Comparison of ENCODE assay signal across 1 cellular context in the genomic region with DNA sequence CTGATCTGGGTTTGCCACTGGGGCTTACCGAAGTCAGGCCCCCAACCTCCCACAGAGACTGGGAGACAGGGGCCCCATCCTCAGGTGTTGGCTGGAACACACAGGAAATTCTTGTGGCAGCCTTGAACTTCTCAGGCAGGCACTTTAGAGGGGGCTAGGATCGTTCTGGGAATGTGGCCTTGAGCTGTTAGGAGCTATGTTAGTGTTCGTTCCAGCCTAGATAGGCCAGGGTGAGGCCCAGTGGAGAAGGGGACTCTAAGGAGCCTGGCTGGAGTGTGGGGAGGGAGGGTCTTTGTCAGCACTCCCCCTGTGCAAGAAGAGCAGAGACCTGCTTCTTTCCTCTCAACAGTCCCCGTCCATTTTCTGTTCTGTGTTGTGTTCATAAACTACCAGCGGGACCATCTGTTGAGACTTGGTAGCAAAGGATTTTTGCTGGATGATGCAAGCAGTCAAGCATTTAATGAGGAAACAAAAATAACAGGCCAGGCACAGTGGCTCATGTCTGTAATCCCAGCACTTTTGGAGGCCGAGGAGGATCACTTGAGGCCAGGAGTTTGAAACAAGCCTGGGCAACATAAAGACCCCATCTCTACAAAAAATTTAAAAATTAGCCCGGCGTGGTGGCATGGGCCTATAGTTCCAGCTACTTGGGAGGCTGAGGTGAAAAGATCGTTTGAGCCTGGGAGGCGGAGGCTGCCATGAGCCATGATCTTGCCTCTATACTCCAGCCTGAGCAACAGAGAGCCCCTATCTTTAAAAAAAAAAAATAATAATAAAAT.
TF ChIP-seq lines count a peak whose summit lies in the region.

No MANE protein-coding gene starts in this region.

TF ChIP-seq in K562, 482 proteins besides CTCF, POLR2A, EP300 and RAD21 (continues in another document):
- peak; percentile 87; the same call in 1 of the 2 replicates for TF ChIP-seq ELF4 (CRISPR knock-in tag; IDR thresholded peaks at IDR 0.05)
- TF ChIP-seq E2F3 (CRISPR knock-in tag; IDR thresholded peaks at IDR 0.05), result peak; percentile 77
- no peak for TF ChIP-seq ZNF217 (CRISPR knock-in tag; IDR thresholded peaks at IDR 0.05)
- no peak for TF ChIP-seq FOS (IDR thresholded peaks at IDR 0.05; ENCODE audit: extremely low read depth, insufficient read length)
- TF ChIP-seq, protein P1, sequence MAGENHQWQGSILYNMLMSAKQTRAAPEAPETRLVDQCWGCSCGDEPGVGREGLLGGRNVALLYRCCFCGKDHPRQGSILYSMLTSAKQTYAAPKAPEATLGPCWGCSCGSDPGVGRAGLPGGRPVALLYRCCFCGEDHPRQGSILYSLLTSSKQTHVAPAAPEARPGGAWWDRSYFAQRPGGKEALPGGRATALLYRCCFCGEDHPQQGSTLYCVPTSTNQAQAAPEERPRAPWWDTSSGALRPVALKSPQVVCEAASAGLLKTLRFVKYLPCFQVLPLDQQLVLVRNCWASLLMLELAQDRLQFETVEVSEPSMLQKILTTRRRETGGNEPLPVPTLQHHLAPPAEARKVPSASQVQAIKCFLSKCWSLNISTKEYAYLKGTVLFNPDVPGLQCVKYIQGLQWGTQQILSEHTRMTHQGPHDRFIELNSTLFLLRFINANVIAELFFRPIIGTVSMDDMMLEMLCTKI (IDR thresholded peaks at IDR 0.05; ENCODE audit: partially characterized antibody), result no peak
- TF ChIP-seq NFXL1 (CRISPR knock-in tag; IDR thresholded peaks at IDR 0.05), result 0 out of 2 replicates have a peak, but pooled peaks have one; percentile 82
- TF ChIP-seq HDGF (IDR thresholded peaks at IDR 0.05), result no peak
- TF ChIP-seq RCOR1 (IDR thresholded peaks at IDR 0.05; ENCODE audit: borderline replicate concordance in 1 of 2, low read depth in 2 of 2, low read length in 2 of 2), result 0 out of 4 replicates have a peak, but pooled peaks of 1 of the 2 experiments have one; percentile 2
- peak; percentile 63; the same call in 1 of the 2 replicates for TF ChIP-seq ZNF140 (CRISPR knock-in tag; IDR thresholded peaks at IDR 0.05)
- peak; percentile 96 for TF ChIP-seq ERF (CRISPR knock-in tag; IDR thresholded peaks at IDR 0.05)
- TF ChIP-seq RHOXF2B (CRISPR knock-in tag; conservative IDR thresholded peaks at IDR 0.05), result peak; percentile 90; the same call in 1 of the 2 replicates
- TF ChIP-seq, protein P2, sequence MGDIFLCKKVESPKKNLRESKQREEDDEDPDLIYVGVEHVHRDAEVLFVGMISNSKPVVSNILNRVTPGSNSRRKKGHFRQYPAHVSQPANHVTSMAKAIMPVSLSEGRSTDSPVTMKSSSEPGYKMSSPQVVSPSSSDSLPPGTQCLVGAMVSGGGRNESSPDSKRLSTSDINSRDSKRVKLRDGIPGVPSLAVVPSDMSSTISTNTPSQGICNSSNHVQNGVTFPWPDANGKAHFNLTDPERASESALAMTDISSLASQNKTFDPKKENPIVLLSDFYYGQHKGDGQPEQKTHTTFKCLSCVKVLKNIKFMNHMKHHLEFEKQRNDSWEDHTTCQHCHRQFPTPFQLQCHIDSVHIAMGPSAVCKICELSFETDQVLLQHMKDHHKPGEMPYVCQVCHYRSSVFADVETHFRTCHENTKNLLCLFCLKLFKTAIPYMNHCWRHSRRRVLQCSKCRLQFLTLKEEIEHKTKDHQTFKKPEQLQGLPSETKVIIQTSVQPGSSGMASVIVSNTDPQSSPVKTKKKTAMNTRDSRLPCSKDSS (IDR thresholded peaks at IDR 0.05; ENCODE audit: low read depth, partially characterized antibody), result no peak
- TF ChIP-seq, protein P3, sequence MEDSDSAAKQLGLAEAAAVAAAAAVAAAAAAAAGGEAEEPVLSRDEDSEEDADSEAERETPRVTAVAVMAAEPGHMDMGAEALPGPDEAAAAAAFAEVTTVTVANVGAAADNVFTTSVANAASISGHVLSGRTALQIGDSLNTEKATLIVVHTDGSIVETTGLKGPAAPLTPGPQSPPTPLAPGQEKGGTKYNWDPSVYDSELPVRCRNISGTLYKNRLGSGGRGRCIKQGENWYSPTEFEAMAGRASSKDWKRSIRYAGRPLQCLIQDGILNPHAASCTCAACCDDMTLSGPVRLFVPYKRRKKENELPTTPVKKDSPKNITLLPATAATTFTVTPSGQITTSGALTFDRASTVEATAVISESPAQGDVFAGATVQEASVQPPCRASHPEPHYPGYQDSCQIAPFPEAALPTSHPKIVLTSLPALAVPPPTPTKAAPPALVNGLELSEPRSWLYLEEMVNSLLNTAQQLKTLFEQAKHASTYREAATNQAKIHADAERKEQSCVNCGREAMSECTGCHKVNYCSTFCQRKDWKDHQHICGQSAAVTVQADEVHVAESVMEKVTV (CRISPR knock-in tag; IDR thresholded peaks at IDR 0.05), result no peak; the same call in 1 of the 2 replicates
- no peak for TF ChIP-seq HES1 (IDR thresholded peaks at IDR 0.05; ENCODE audit: low read depth)
- TF ChIP-seq NCOA1 (IDR thresholded peaks at IDR 0.05; ENCODE audit: low read depth), result no peak
- TF ChIP-seq E4F1 (CRISPR knock-in tag; IDR thresholded peaks at IDR 0.05; ENCODE audit: borderline replicate concordance), result no peak; the same call in 1 of the 2 replicates
- TF ChIP-seq ILK (tag; IDR thresholded peaks at IDR 0.05; ENCODE audit: borderline replicate concordance, low read depth), result no peak; the same call in 1 of the 2 replicates
- no peak for TF ChIP-seq ZKSCAN3 (CRISPR knock-in tag; IDR thresholded peaks at IDR 0.05)
- no peak for TF ChIP-seq CAMTA2 (CRISPR knock-in tag; conservative IDR thresholded peaks at IDR 0.05)
- TF ChIP-seq RNF2 (IDR thresholded peaks at IDR 0.05), result no peak
- no peak for TF ChIP-seq KDM5B (IDR thresholded peaks at IDR 0.05; ENCODE audit: insufficient replicate concordance, low read depth, low read length)
- TF ChIP-seq HINFP (tag; conservative IDR thresholded peaks at IDR 0.05; ENCODE audit: low read depth), result 0 out of 2 replicates have a peak, but pooled peaks have one; percentile 20
- peak in 1 of 2 experiments; percentile 53; a peak in 1 of 4 replicates for TF ChIP-seq MAZ (CRISPR knock-in tag; conservative IDR thresholded peaks at IDR 0.05 in 1 of 2, IDR thresholded peaks at IDR 0.05 in 1 of 2)
- TF ChIP-seq ZNF41 (CRISPR knock-in tag; conservative IDR thresholded peaks at IDR 0.05), result peak; percentile 62; the same call in 1 of the 2 replicates
- TF ChIP-seq ZNF764 (CRISPR knock-in tag; IDR thresholded peaks at IDR 0.05; ENCODE audit: low read depth), result peak; percentile 78; the same call in 1 of the 2 replicates
- peak; percentile 88 for TF ChIP-seq ZNF76 (CRISPR knock-in tag; IDR thresholded peaks at IDR 0.05; ENCODE audit: borderline replicate concordance)
- no peak for TF ChIP-seq TRIM25 (IDR thresholded peaks at IDR 0.05; ENCODE audit: borderline replicate concordance)
- TF ChIP-seq, protein P4, sequence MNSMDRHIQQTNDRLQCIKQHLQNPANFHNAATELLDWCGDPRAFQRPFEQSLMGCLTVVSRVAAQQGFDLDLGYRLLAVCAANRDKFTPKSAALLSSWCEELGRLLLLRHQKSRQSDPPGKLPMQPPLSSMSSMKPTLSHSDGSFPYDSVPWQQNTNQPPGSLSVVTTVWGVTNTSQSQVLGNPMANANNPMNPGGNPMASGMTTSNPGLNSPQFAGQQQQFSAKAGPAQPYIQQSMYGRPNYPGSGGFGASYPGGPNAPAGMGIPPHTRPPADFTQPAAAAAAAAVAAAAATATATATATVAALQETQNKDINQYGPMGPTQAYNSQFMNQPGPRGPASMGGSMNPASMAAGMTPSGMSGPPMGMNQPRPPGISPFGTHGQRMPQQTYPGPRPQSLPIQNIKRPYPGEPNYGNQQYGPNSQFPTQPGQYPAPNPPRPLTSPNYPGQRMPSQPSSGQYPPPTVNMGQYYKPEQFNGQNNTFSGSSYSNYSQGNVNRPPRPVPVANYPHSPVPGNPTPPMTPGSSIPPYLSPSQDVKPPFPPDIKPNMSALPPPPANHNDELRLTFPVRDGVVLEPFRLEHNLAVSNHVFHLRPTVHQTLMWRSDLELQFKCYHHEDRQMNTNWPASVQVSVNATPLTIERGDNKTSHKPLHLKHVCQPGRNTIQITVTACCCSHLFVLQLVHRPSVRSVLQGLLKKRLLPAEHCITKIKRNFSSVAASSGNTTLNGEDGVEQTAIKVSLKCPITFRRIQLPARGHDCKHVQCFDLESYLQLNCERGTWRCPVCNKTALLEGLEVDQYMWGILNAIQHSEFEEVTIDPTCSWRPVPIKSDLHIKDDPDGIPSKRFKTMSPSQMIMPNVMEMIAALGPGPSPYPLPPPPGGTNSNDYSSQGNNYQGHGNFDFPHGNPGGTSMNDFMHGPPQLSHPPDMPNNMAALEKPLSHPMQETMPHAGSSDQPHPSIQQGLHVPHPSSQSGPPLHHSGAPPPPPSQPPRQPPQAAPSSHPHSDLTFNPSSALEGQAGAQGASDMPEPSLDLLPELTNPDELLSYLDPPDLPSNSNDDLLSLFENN (IDR thresholded peaks at IDR 0.05; ENCODE audit: low read depth in 2 of 2, low read length in 2 of 2), result peak in 1 of 2 experiments; percentile 25; a peak in 1 of 4 replicates
- TF ChIP-seq KAT2B (IDR thresholded peaks at IDR 0.05; ENCODE audit: low read depth, low read length), result peak; percentile 15
- peak; percentile 85; the same call in 1 of the 2 replicates for TF ChIP-seq MTF1 (CRISPR knock-in tag; IDR thresholded peaks at IDR 0.05; ENCODE audit: borderline replicate concordance)
- peak; percentile 69; the same call in 1 of the 2 replicates for TF ChIP-seq PPARD (CRISPR knock-in tag; IDR thresholded peaks at IDR 0.05)
- no peak for TF ChIP-seq LARP7 (IDR thresholded peaks at IDR 0.05)
- TF ChIP-seq ETV6 (IDR thresholded peaks at IDR 0.05; ENCODE audit: borderline replicate concordance in 1 of 2, low read depth in 2 of 2, low read length in 1 of 2), result no peak
- TF ChIP-seq ETV6 (CRISPR knock-in tag; IDR thresholded peaks at IDR 0.05; ENCODE audit: borderline replicate concordance), result no peak
- TF ChIP-seq ZNF263 (CRISPR knock-in tag; IDR thresholded peaks at IDR 0.05; ENCODE audit: borderline replicate concordance), result no peak
- no peak for TF ChIP-seq STAT5B (CRISPR knock-in tag; IDR thresholded peaks at IDR 0.05)
- no peak for TF ChIP-seq NFE2L1 (tag; IDR thresholded peaks at IDR 0.05; ENCODE audit: borderline replicate concordance, low read depth)
- TF ChIP-seq ZC3H4 (CRISPR knock-in tag; IDR thresholded peaks at IDR 0.05; ENCODE audit: borderline replicate concordance), result no peak
